In genomic region chr13:24263652-24264051, GRCh38 we compare ENCODE assay signal across 14 cellular contexts. TPM values are rescaled to one million over a fixed set of nuclear protein-coding genes. Genes with fewer than 3 reads are reported as not detected.
DNase-seq lines count a peak whose midpoint lies in the region; ATAC-seq, FAIRE-seq and TF ChIP-seq lines count a peak whose summit lies in the region.
"Had no signal": no experiment of that assay in that cellular context is flagged by ENCODE, and none has a peak within 500 bp of the region (broad histone marks: within the 10 kb centered on the region; RNA-seq: fewer than 3 reads in every experiment).

No MANE protein-coding gene starts in this region.

- H3K27ac ChIP-seq in AG04450 (ENCODE audit: low read depth, low read length) (no peak overlapping the region), K562 (ENCODE audit: extremely low read depth, low read depth, low read length) (no peak overlapping the region), mesodermal cell (ENCODE audit: low read depth, low read length, severe bottlenecking) (peak overlapping the region; percentile 6), kidney (ENCODE audit: low read depth in 2 of 2, low read length in 2 of 2) (peak overlapping the region in 1 of 2 donors; percentile 20)
- H3K27ac ChIP-seq: HL-60 had no signal

- no peak for ATAC-seq in K562
- ATAC-seq in HG03025 (IDR thresholded peaks at IDR 0.05; ENCODE audit: low FRiP score, unreplicated experiment) = no peak
- ATAC-seq in HG03460 (IDR thresholded peaks at IDR 0.05; ENCODE audit: unreplicated experiment) = no peak
- ATAC-seq: activated CD4-positive, CD25-positive, alpha-beta regulatory T cell treated with anti-CD3 and anti-CD28 coated beads, Interleukin-2, amount 50 U/mL, for 24 hours had no signal

- no peaks in the 10 kb centered on the region for H3K9me3 ChIP-seq in AG04450 (ENCODE audit: control insufficient read depth, insufficient read depth, low read length)
- no peaks in the 10 kb centered on the region for H3K9me3 ChIP-seq in K562 (replicated peaks; ENCODE audit: control insufficient read depth, insufficient read depth, low read depth, low read length)
- no peaks in the 10 kb centered on the region for H3K9me3 ChIP-seq in mesodermal cell (ENCODE audit: control insufficient read depth, low read length)
- no peaks in the 10 kb centered on the region for H3K9me3 ChIP-seq in kidney (ENCODE audit: control insufficient read depth in 1 of 2, low read length in 2 of 2)

- TF ChIP-seq POLR2A in K562 (conservative IDR thresholded peaks at IDR 0.05) = no peak

- in situ Hi-C loops in K562 (cut with MboI) = no loop called here

- H3K4me2 ChIP-seq in K562 (ENCODE audit: insufficient read depth, low read length) = no peak overlapping the region

- TF ChIP-seq RAD21 in K562 (CRISPR knock-in tag; conservative IDR thresholded peaks at IDR 0.05 in 1 of 2, IDR thresholded peaks at IDR 0.05 in 1 of 2) = no peak

- 0% methylated on average over 4 of the region's 4 CpGs for WGBS in K562 (ENCODE audit: insufficient coverage, low coverage, missing lambda C conversion rate)
- WGBS in mesodermal cell (ENCODE audit: insufficient coverage in 2 of 2), 2 experiments = 75 to 100% methylated on average over 4 of the region's 4 CpGs

- no peak for TF ChIP-seq EP300 in K562 (IDR thresholded peaks at IDR 0.05; ENCODE audit: low read length)

- no TSS peak for BruUV-seq in K562 (replicated peaks; lab: Mats Ljungman, UMichigan)

- H4K20me1 ChIP-seq in K562 (replicated peaks; ENCODE audit: control insufficient read depth, insufficient read depth, low read length) = no peaks in the 10 kb centered on the region

- no peak for FAIRE-seq in K562 (lab: Jason Lieb, UNC)
- FAIRE-seq in kidney (lab: Jason Lieb, UNC) = no peak
- FAIRE-seq: endothelial cell of umbilical vein, small intestine had no signal

- TF ChIP-seq CTCF in AG04450 (IDR thresholded peaks at IDR 0.05; ENCODE audit: low read depth, low read length) = no peak
- no peak for TF ChIP-seq CTCF in K562 (IDR thresholded peaks at IDR 0.05 in 2 of 3, conservative IDR thresholded peaks at IDR 0.05 in 1 of 3; ENCODE audit: insufficient read depth in 2 of 3, low read depth in 1 of 3, low read length in 3 of 3)
- TF ChIP-seq CTCF in kidney (IDR thresholded peaks at IDR 0.05; ENCODE audit: borderline replicate concordance, extremely low read depth, insufficient read depth) = no peak

- CTCF ChIA-PET in AG04450 (lab: Charles Lee) = interaction anchor here (0.8 to 1.1 kb wide), 2 partner anchors 33 to 35 kb away, joined by 4 read pairs; no protein-coding TSS in a partner anchor
- CTCF ChIA-PET in K562 (lab: Yijun Ruan, JAX; ENCODE audit: low intra/inter-chr PET ratio) = no interaction called here

- H3K9ac ChIP-seq in K562 (ENCODE audit: insufficient read depth in 1 of 2, low read depth in 2 of 2, low read length in 2 of 2) = no peak overlapping the region
- H3K9ac ChIP-seq in kidney (ENCODE audit: low read length in 2 of 2) = no peak overlapping the region

- H3K4me1 ChIP-seq in K562 (replicated peaks in 1 of 2; ENCODE audit: control insufficient read depth in 2 of 2, insufficient read depth in 2 of 2, low read length in 2 of 2) (no peaks in the 10 kb centered on the region), mesodermal cell (ENCODE audit: control insufficient read depth, insufficient read depth, low read length, poor library complexity, severe bottlenecking) (peaks cover 14% of the 10 kb centered on the region), kidney (ENCODE audit: control insufficient read depth in 1 of 2, insufficient read depth in 1 of 2, low read depth in 1 of 2, low read length in 2 of 2) (peaks cover 25 to 26% of the 10 kb centered on the region in 2 donors)

- POLR2A ChIA-PET in AG04450 (lab: Yijun Ruan, JAX) (no interaction called here), K562 (lab: Yijun Ruan, JAX) (no interaction called here)

- no peaks in the 10 kb centered on the region for H3K9me1 ChIP-seq in K562 (ENCODE audit: control insufficient read depth, insufficient read depth, low read length)

- H3K36me3 ChIP-seq in K562 (ENCODE audit: control insufficient read depth, insufficient read depth, low read length) (no peaks in the 10 kb centered on the region), mesodermal cell (ENCODE audit: control insufficient read depth, insufficient read depth, low read length) (no peaks in the 10 kb centered on the region), kidney (ENCODE audit: control insufficient read depth in 1 of 2, insufficient read depth in 2 of 2, low read length in 2 of 2) (peaks cover 0 to under 1% of the 10 kb centered on the region in 2 donors)

- no peak overlapping the region for H2AFZ ChIP-seq in K562 (ENCODE audit: low read depth, low read length)

- H3K4me3 ChIP-seq in AG04450 (ENCODE audit: low read depth, low read length) (no peak overlapping the region), K562 (no peak overlapping the region), mesodermal cell (ENCODE audit: extremely low read depth, insufficient read depth, low read length, poor library complexity, severe bottlenecking) (no peak overlapping the region), kidney (ENCODE audit: low read length in 2 of 2) (no peak overlapping the region)

- DNase-seq in AG04450 (ENCODE audit: low read depth, low spot score) = peak; percentile 32
- DNase-seq in GM03348 (ENCODE audit: low spot score) = peak; percentile 35
- DNase-seq in K562 (ENCODE audit: extremely low read depth in 1 of 4, low spot score in 3 of 4) = no peak
- DNase-seq in kidney = no peak
- DNase-seq in NK-92 (lab: John Stamatoyannopoulos, UW; ENCODE audit: unreplicated experiment) = no peak
- DNase-seq: anterior cingulate cortex, NCI-H524 treated with DMSO at 0.1 percent for 48 hours, small intestine had no signal

- intact Hi-C loops in K562 (cut with micrococcal nuclease) (no loop called here), kidney (cut with DNase I) (no loop called here)

- no peaks in the 10 kb centered on the region for H3K79me2 ChIP-seq in K562 (ENCODE audit: control insufficient read depth, insufficient read depth, low read length)

- H3K27me3 ChIP-seq in AG04450 (ENCODE audit: control insufficient read depth, insufficient read depth, low read length) = no peaks in the 10 kb centered on the region
- H3K27me3 ChIP-seq in K562 (ENCODE audit: control insufficient read depth in 2 of 2, insufficient read depth in 2 of 2, low read length in 2 of 2) = peaks cover 0 to 18% of the 10 kb centered on the region in 2 experiments; a peak in 1 of 5 replicates

TF ChIP-seq in K562, 482 proteins besides CTCF, POLR2A, EP300 and RAD21:
- TF ChIP-seq ZC3H8 (IDR thresholded peaks at IDR 0.05) (no peak), MTA1 (IDR thresholded peaks at IDR 0.05; ENCODE audit: borderline replicate concordance) (no peak), CBFA2T3 (IDR thresholded peaks at IDR 0.05) (peak; percentile 26; the same call in 1 of the 2 replicates), ZC3H4 (CRISPR knock-in tag; IDR thresholded peaks at IDR 0.05; ENCODE audit: borderline replicate concordance) (no peak), KDM1A (IDR thresholded peaks at IDR 0.05) (peak in 1 of 2 experiments; percentile 22; a peak in 1 of 4 replicates), UBTF (IDR thresholded peaks at IDR 0.05; ENCODE audit: borderline replicate concordance in 1 of 2, low read depth in 2 of 2, low read length in 2 of 2) (no peak)
TF ChIP-seq in K562: peak in this region for 2.

RNA-seq across cellular contexts. Expression of gene C1QTNF9, which starts 45.7 kb away (rescaled TPM):
- 0.11 and 0.20 TPM in 2 replicates for polyA plus RNA-seq in AG04450 (2011; rRNA removed)
- polyA minus RNA-seq in AG04450 (2011; rRNA and poly(A)+ RNA removed) = 0.09 and 0.22 TPM in 2 replicates
- not detected in 2 replicates for total RNA-seq in K562 (2011; cell fraction: chromatin; rRNA removed; ENCODE audit: low replicate concordance)
- not detected in 2 replicates for total RNA-seq in K562 (2011; cell fraction: nucleolus; rRNA removed)
- total RNA-seq in K562 (2011; cell fraction: nucleoplasm; rRNA removed) = not detected in 2 replicates
- not detected in 2 replicates for total RNA-seq in K562 (2014; rRNA removed)
- not detected in 2 replicates for total RNA-seq in K562 (2014; rRNA removed; fragmentation: Illumina TruSeq; extraction: Trizol)
- not detected in 2 replicates for total RNA-seq in K562 (2015; rRNA removed; fragmentation: Illumina TruSeq; extraction: Trizol)
- not detected in 2 replicates for total RNA-seq in K562 (2021)
- not detected in 2 replicates for polyA plus RNA-seq in K562 (2011; rRNA removed)
- not detected in 2 replicates for polyA plus RNA-seq in K562 (2011; cell fraction: cytosol; rRNA removed)
- not detected in 2 replicates for polyA plus RNA-seq in K562 (2011; cell fraction: nucleus; rRNA removed)
- not detected in 2 replicates for polyA plus RNA-seq in K562 (2012)
- not detected in 2 replicates for polyA plus RNA-seq in K562 (2014; fragmentation: Illumina TruSeq; extraction: Trizol)
- not detected for polyA plus RNA-seq in K562 (2014; fragmentation: Nextera tagmentation; extraction: Ambion mirVana)
- not detected in 2 replicates for polyA plus RNA-seq in K562 (2014; rRNA removed)
- polyA minus RNA-seq in K562 (2011; rRNA and poly(A)+ RNA removed) = not detected in 2 replicates
- not detected in 2 replicates for polyA minus RNA-seq in K562 (2011; cell fraction: cytosol; rRNA and poly(A)+ RNA removed)
- polyA minus RNA-seq in K562 (2011; cell fraction: nucleus; rRNA and poly(A)+ RNA removed) = not detected in 2 replicates
- not detected for polyA plus RNA-seq in mesodermal cell (2013, experiment 1 of 2)
- polyA plus RNA-seq in mesodermal cell (2013, experiment 2 of 2) = not detected
- 0.25 TPM for total RNA-seq in kidney
- polyA plus RNA-seq in kidney (ENCODE audit: insufficient read depth, low read depth, low replicate concordance) = not detected
- total RNA-seq: endothelial cell of umbilical vein had no signal
- polyA plus RNA-seq: endothelial cell of umbilical vein had no signal

Comparison
In these comparisons a context has a peak if more than half of its experiments do, and no peak if none do; other contexts are left out.
1. DNase-seq: peak in AG04450 (single experiment) and GM03348 (single experiment); none in K562 (0 of 4), kidney (single experiment) and NK-92 (single experiment).